In the genomic region with DNA sequence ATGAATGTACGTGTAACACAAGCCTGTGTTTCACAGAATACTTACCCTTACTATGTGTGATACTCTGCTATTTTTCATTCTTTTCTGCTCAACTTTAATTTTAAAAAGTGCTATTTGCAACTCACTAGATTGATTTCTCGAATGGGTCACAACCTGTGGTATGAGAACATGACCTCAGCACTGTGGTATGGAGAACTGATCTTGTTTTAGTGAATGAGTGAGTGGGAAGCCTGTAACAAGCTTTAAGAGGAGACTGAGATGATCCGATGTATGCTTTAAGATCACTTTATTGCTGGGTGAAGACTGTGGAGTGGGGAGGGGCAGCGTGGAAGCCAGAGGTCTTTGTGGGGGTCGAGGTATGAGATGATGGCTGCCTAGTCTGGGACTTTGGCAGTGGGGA, we compare ENCODE assay signal across 18 cellular contexts. TPM values are rescaled to one million over a fixed set of nuclear protein-coding genes. Genes with fewer than 3 reads are reported as not detected.
A peak's percentile ranks its signal among the peaks of the same experiment; 100 is the strongest.
DNase-seq lines count a peak whose midpoint lies in the region; ATAC-seq and TF ChIP-seq lines count a peak whose summit lies in the region.
"Had no signal": no experiment of that assay in that cellular context is flagged by ENCODE, and none has a peak within 500 bp of the region (broad histone marks: within the 10 kb centered on the region; RNA-seq: fewer than 3 reads in every experiment).

No MANE protein-coding gene starts in this region.

- H3K9me2 ChIP-seq in SK-N-SH (no peaks in the 10 kb centered on the region), MM.1S (replicated peaks; ENCODE audit: insufficient read depth, low read length) (no peaks in the 10 kb centered on the region)

- TF ChIP-seq EP300 in SK-N-SH (IDR thresholded peaks at IDR 0.05; ENCODE audit: borderline replicate concordance in 1 of 2, low read depth in 1 of 2, low read length in 1 of 2): no peak

- no peak overlapping the region for H2AFZ ChIP-seq in SK-N-SH (ENCODE audit: low read depth)
- H2AFZ ChIP-seq in MM.1S (ENCODE audit: low read length): no peak overlapping the region

- no peaks in the 10 kb centered on the region for H3K79me2 ChIP-seq in SK-N-SH (ENCODE audit: insufficient read depth)
- no peaks in the 10 kb centered on the region for H3K79me2 ChIP-seq in MM.1S (ENCODE audit: low read length)

- H3K27ac Mint-ChIP-seq in Caco-2 (ENCODE audit: unreplicated experiment) (peak overlapping the region; percentile 39), endodermal cell (peak overlapping the region; percentile 53), neural crest cell (ENCODE audit: unreplicated experiment) (peak overlapping the region; percentile 36)
- H3K27ac Mint-ChIP-seq: nephron had no signal

- DNase-seq in Caco-2: no peak
- no peak for DNase-seq in SK-N-SH
- DNase-seq in endodermal cell: no peak
- DNase-seq in neural crest cell (ENCODE audit: low read depth, low spot score): no peak
- DNase-seq in activated CD4-positive, alpha-beta T cell treated with anti-CD3 and anti-CD28 coated beads, Interleukin-2, amount 50 U/mL, for 1 hour: no peak
- no peak for DNase-seq in MM.1S
- DNase-seq: activated CD4-positive, alpha-beta T cell treated with anti-CD3 and anti-CD28 coated beads for 48 hours; activated T-cell treated with anti-CD3 and anti-CD28 coated beads for 4 hours; adrenal gland; AML-193; MG63; NCI-H1930; NCI-H510A; SJCRH30 had no signal

- H3K9ac ChIP-seq in SK-N-SH: peak overlapping the region; percentile 30; the same call in 1 of the 2 replicates
- H3K9ac ChIP-seq in endodermal cell (ENCODE audit: extremely low read depth, low read length, poor library complexity, severe bottlenecking): no peak overlapping the region
- no peak overlapping the region for H3K9ac ChIP-seq in MM.1S (ENCODE audit: low read length)

- H3K9me3 ChIP-seq in Caco-2 (no peaks in the 10 kb centered on the region), SK-N-SH (no peaks in the 10 kb centered on the region), endodermal cell (ENCODE audit: control insufficient read depth, low read length) (no peaks in the 10 kb centered on the region), MM.1S (replicated peaks; ENCODE audit: insufficient read depth, low read length) (no peaks in the 10 kb centered on the region)
- H3K9me3 ChIP-seq: adrenal gland, MG63, SJCRH30, suprapubic skin had no signal

- POLR2A ChIA-PET in Caco-2 (lab: Charles Lee): no interaction called here
- POLR2A ChIA-PET in SK-N-SH (lab: Yijun Ruan, JAX): no interaction called here

- TF ChIP-seq POLR2A in GM18505 (IDR thresholded peaks at IDR 0.05; ENCODE audit: borderline replicate concordance, extremely low read depth, insufficient read depth, insufficient read length): no peak

- no peak overlapping the region for H3K4me3 ChIP-seq in Caco-2 (ENCODE audit: low read depth, low read length)
- no peak overlapping the region for H3K4me3 ChIP-seq in SK-N-SH (ENCODE audit: low read depth in 2 of 2, low read length in 1 of 2)
- H3K4me3 ChIP-seq in endodermal cell (ENCODE audit: low read length): no peak overlapping the region
- H3K4me3 ChIP-seq in MM.1S (ENCODE audit: low read length): no peak overlapping the region
- H3K4me3 ChIP-seq: adrenal gland, MG63, SJCRH30, suprapubic skin had no signal

- H3K27me3 Mint-ChIP-seq in Caco-2 (ENCODE audit: insufficient read depth, unreplicated experiment) (no peaks in the 10 kb centered on the region), endodermal cell (ENCODE audit: insufficient read depth) (no peaks in the 10 kb centered on the region), neural crest cell (ENCODE audit: low read depth) (no peaks in the 10 kb centered on the region)

- no peak overlapping the region for H3K4me2 ChIP-seq in SK-N-SH
- H3K4me2 ChIP-seq in MM.1S (ENCODE audit: low read depth, low read length): no peak overlapping the region

- no peaks in the 10 kb centered on the region for H3K27me3 ChIP-seq in Caco-2 (replicated peaks; ENCODE audit: control insufficient read depth, insufficient read depth, low read length)
- no peaks in the 10 kb centered on the region for H3K27me3 ChIP-seq in SK-N-SH (ENCODE audit: insufficient read depth)
- H3K27me3 ChIP-seq in endodermal cell (ENCODE audit: control insufficient read depth, insufficient read depth, low read length, poor library complexity, severe bottlenecking): no peaks in the 10 kb centered on the region
- H3K27me3 ChIP-seq in MM.1S (replicated peaks; ENCODE audit: insufficient read depth, low read length): no peaks in the 10 kb centered on the region
- H3K27me3 ChIP-seq: adrenal gland, MG63, SJCRH30, suprapubic skin had no signal

- BruUV-seq in Caco-2 (replicated peaks; lab: Mats Ljungman, UMichigan): no TSS peak

- H4K20me1 ChIP-seq in SK-N-SH (ENCODE audit: insufficient read depth): no peaks in the 10 kb centered on the region
- H4K20me1 ChIP-seq in MM.1S (ENCODE audit: insufficient read depth, low read length): no peaks in the 10 kb centered on the region

- TF ChIP-seq CTCF in Caco-2 (IDR thresholded peaks at IDR 0.05; ENCODE audit: insufficient read depth in 1 of 2, low read depth in 1 of 2, low read length in 1 of 2, severe bottlenecking in 1 of 2, unreplicated experiment in 1 of 2) (no peak), SK-N-SH (IDR thresholded peaks at IDR 0.05) (no peak), endodermal cell (conservative IDR thresholded peaks at IDR 0.05) (no peak), neural crest cell (conservative IDR thresholded peaks at IDR 0.05) (no peak), MM.1S (IDR thresholded peaks at IDR 0.05; ENCODE audit: low read length) (no peak)

- H3F3A ChIP-seq in SK-N-SH (replicated peaks; ENCODE audit: insufficient read depth) (peaks cover 3% of the 10 kb centered on the region), MM.1S (ENCODE audit: insufficient read depth, low read length) (no peaks in the 10 kb centered on the region)

- ATAC-seq in GM18505 (IDR thresholded peaks at IDR 0.05; ENCODE audit: unreplicated experiment) (no peak), HG03280 (IDR thresholded peaks at IDR 0.05; ENCODE audit: unreplicated experiment) (no peak)

- CTCF ChIA-PET in Caco-2 (lab: Charles Lee): interaction anchor here (1.7 kb wide), 1 partner anchor 11 kb away, joined by 5 read pairs; no protein-coding TSS in a partner anchor
- CTCF ChIA-PET in SK-N-SH (lab: Yijun Ruan, JAX): no interaction called here

- peaks cover 12% of the 10 kb centered on the region; the same call in 1 of the 2 replicates for H3K4me1 ChIP-seq in Caco-2
- peaks cover 0 to 8% of the 10 kb centered on the region in 2 experiments; a peak in 2 of 4 replicates for H3K4me1 ChIP-seq in SK-N-SH (ENCODE audit: control insufficient read depth in 1 of 2, insufficient read depth in 2 of 2, low read depth in 1 of 2, low read length in 1 of 2)
- peaks cover 4% of the 10 kb centered on the region for H3K4me1 ChIP-seq in endodermal cell (ENCODE audit: control insufficient read depth, insufficient read depth, low read length)
- H3K4me1 ChIP-seq in MM.1S (ENCODE audit: low read length): no peaks in the 10 kb centered on the region
- H3K4me1 ChIP-seq: adrenal gland, suprapubic skin had no signal

- no peak overlapping the region for H3K4me3 Mint-ChIP-seq in Caco-2 (ENCODE audit: unreplicated experiment)
- H3K4me3 Mint-ChIP-seq in endodermal cell: no peak overlapping the region
- H3K4me3 Mint-ChIP-seq in neural crest cell: no peak overlapping the region
- H3K4me3 Mint-ChIP-seq: nephron had no signal

- TF ChIP-seq RAD21 in SK-N-SH (IDR thresholded peaks at IDR 0.05; ENCODE audit: low read length): no peak

- H3K36me3 Mint-ChIP-seq in Caco-2 (ENCODE audit: insufficient read depth, unreplicated experiment) (peaks cover 12% of the 10 kb centered on the region), endodermal cell (ENCODE audit: low read depth) (peaks cover 56% of the 10 kb centered on the region), neural crest cell (ENCODE audit: low read depth) (no peaks in the 10 kb centered on the region)

- H3K36me3 ChIP-seq in Caco-2 (ENCODE audit: control insufficient read depth, insufficient read depth, low read length) (no peaks in the 10 kb centered on the region), SK-N-SH (replicated peaks in 1 of 2; ENCODE audit: control insufficient read depth in 1 of 2, insufficient read depth in 2 of 2, low read length in 1 of 2) (peaks cover 22 to 31% of the 10 kb centered on the region in 2 experiments), endodermal cell (ENCODE audit: control insufficient read depth, insufficient read depth, low read length) (peaks cover 37% of the 10 kb centered on the region), MM.1S (replicated peaks; ENCODE audit: insufficient read depth, low read length) (no peaks in the 10 kb centered on the region)

- WGBS in SK-N-SH (ENCODE audit: low lambda C conversion rate): 69% methylated on average over 5 of the region's 5 CpGs
- WGBS in endodermal cell (ENCODE audit: insufficient coverage in 1 of 2, insufficient read length in 1 of 2), 2 experiments: 94 to 95% methylated on average over 5 of the region's 5 CpGs

- H3K27ac ChIP-seq in SK-N-SH (ENCODE audit: low read depth in 2 of 2, low read length in 1 of 2) (peak overlapping the region in 1 of 2 experiments; percentile 54; a peak in 2 of 4 replicates), endodermal cell (ENCODE audit: low read depth, low read length) (no peak overlapping the region), MM.1S (ENCODE audit: low read length) (no peak overlapping the region)
- H3K27ac ChIP-seq: adrenal gland, SJCRH30, suprapubic skin had no signal

- H3K4me1 Mint-ChIP-seq in Caco-2 (ENCODE audit: low read depth, unreplicated experiment): no peaks in the 10 kb centered on the region
- peaks cover 16% of the 10 kb centered on the region for H3K4me1 Mint-ChIP-seq in endodermal cell
- no peaks in the 10 kb centered on the region for H3K4me1 Mint-ChIP-seq in neural crest cell
- H3K4me1 Mint-ChIP-seq: nephron had no signal

- H3K9me3 Mint-ChIP-seq in Caco-2 (ENCODE audit: unreplicated experiment) (no peaks in the 10 kb centered on the region), endodermal cell (no peaks in the 10 kb centered on the region), neural crest cell (no peaks in the 10 kb centered on the region)
- H3K9me3 Mint-ChIP-seq: nephron had no signal

- intact Hi-C loops in Caco-2 (cut with micrococcal nuclease; ENCODE audit: unreplicated experiment): no loop called here

RNA-seq across cellular contexts. Expression of gene MECR, which starts 21.6 kb away (rescaled TPM):
- 21.5 and 23.1 TPM in 2 replicates for total RNA-seq in Caco-2 (2022)
- 38.3 and 38.7 TPM in 2 replicates for polyA plus RNA-seq in SK-N-SH (2012; rRNA removed)
- 28.6 and 32.9 TPM in 2 replicates for polyA plus RNA-seq in SK-N-SH (2012; cell fraction: cytosol; rRNA removed)
- 48.3 and 55.4 TPM in 2 replicates for polyA plus RNA-seq in SK-N-SH (2012; cell fraction: nucleus; rRNA removed)
- 10 to 100 TPM; 33.3 to 38.2 TPM for total RNA-seq in endodermal cell
- 35.9 TPM for polyA plus RNA-seq in endodermal cell (2013, experiment 1 of 2)
- polyA plus RNA-seq in endodermal cell (2013, experiment 2 of 2): 30.3 TPM
- total RNA-seq in neural crest cell: 24.6 and 28.4 TPM in 2 replicates

RNA-seq across cellular contexts. Expression of gene PTPRU, which starts 27.1 kb away (rescaled TPM):
- total RNA-seq in Caco-2 (2022) (32.9 and 41.4 TPM in 2 replicates), endodermal cell (10 to 100 TPM; 49.8 to 73.1 TPM), neural crest cell (4.8 and 5.1 TPM in 2 replicates)
- 2.9 and 3.5 TPM in 2 replicates for polyA plus RNA-seq in SK-N-SH (2012; rRNA removed)
- 1.5 and 2.9 TPM in 2 replicates for polyA plus RNA-seq in SK-N-SH (2012; cell fraction: cytosol; rRNA removed)
- 6.8 and 12.6 TPM in 2 replicates for polyA plus RNA-seq in SK-N-SH (2012; cell fraction: nucleus; rRNA removed)
- 39.5 TPM for polyA plus RNA-seq in endodermal cell (2013, experiment 1 of 2)
- polyA plus RNA-seq in endodermal cell (2013, experiment 2 of 2): 36.6 TPM

RNA-seq across cellular contexts. Expression of gene SRSF4, which starts 27.5 kb away (rescaled TPM):
- total RNA-seq in Caco-2 (2022): 44.1 and 45.8 TPM in 2 replicates
- 55.3 and 62.6 TPM in 2 replicates for polyA plus RNA-seq in SK-N-SH (2012; rRNA removed)
- 68.6 and 73.7 TPM in 2 replicates for polyA plus RNA-seq in SK-N-SH (2012; cell fraction: cytosol; rRNA removed)
- polyA plus RNA-seq in SK-N-SH (2012; cell fraction: nucleus; rRNA removed): 125 and 196 TPM in 2 replicates
- total RNA-seq in endodermal cell: 100 to 1,000 TPM in 1 of 2 donors, 10 to 100 TPM in 1; 89.1 to 107 TPM
- polyA plus RNA-seq in endodermal cell (2013, experiment 1 of 2): 101 TPM
- polyA plus RNA-seq in endodermal cell (2013, experiment 2 of 2): 85.0 TPM
- 109 and 112 TPM in 2 replicates for total RNA-seq in neural crest cell
